8 cellular contexts compared by ENCODE assay signal in genomic region chr14:24080888-24081738, GRCh38. TPM values are rescaled to one million over a fixed set of nuclear protein-coding genes. Genes with fewer than 3 reads are reported as not detected.
DNase-seq lines count a peak whose midpoint lies in the region; ATAC-seq and TF ChIP-seq lines count a peak whose summit lies in the region.

No MANE protein-coding gene starts in this region.

- H3K9me2 ChIP-seq in PC-9 (ENCODE audit: insufficient read depth) = no peaks in the 10 kb centered on the region

- no peaks in the 10 kb centered on the region for H3K79me2 ChIP-seq in PC-9 (ENCODE audit: low read depth)

- H3K4me1 ChIP-seq in PC-9 (replicated peaks; ENCODE audit: insufficient read depth) (peaks cover 10% of the 10 kb centered on the region; the same call in 1 of the 2 replicates), testis (peaks cover 4% of the 10 kb centered on the region)

- peak overlapping the region; percentile 77 for H3K4me2 ChIP-seq in PC-9

- DNase-seq in COLO829 (ENCODE audit: low spot score) (peak; percentile 40), PC-9 (peak in 1 of 2 experiments; percentile 63), foreskin melanocyte (peak; percentile 18), nucleus accumbens (lab: John Stamatoyannopoulos, UW) (peak in 46 of 56 donors; percentile 12 to 85 (median 57)), testis (peak; percentile 69)
- DNase-seq in activated effector memory CD4-positive, alpha-beta T cell treated with Interleukin-2 at 50 U/mL for 16 hours = peak; percentile 66

- ATAC-seq in GM19397 (IDR thresholded peaks at IDR 0.05; ENCODE audit: unreplicated experiment) (peak; percentile 95), HG03520 (IDR thresholded peaks at IDR 0.05; ENCODE audit: unreplicated experiment) (peak; percentile 73)

- POLR2A ChIA-PET in PC-9 (lab: Charles Lee; ENCODE audit: unreplicated experiment) = interaction anchor here (0.6 kb wide), 1 partner anchor 161 kb away, joined by 3 read pairs; the partner anchor contains the start of gene TINF2

- no TSS peak for BruUV-seq in PC-9 (replicated peaks; lab: Mats Ljungman, UMichigan)

- intact Hi-C loops in PC-9 (cut with micrococcal nuclease; ENCODE audit: unreplicated experiment) = no loop called here
- intact Hi-C loops in testis (cut with DNase I; ENCODE audit: low total_unique reads) = no loop called here

- H2AFZ ChIP-seq in PC-9 = peak overlapping the region; percentile 68; the same call in 1 of the 2 replicates

- no peaks in the 10 kb centered on the region for H4K20me1 ChIP-seq in PC-9 (ENCODE audit: insufficient read depth)

- no peaks in the 10 kb centered on the region for H3F3A ChIP-seq in PC-9 (ENCODE audit: insufficient read depth, low read depth)

- CTCF ChIA-PET in PC-9 (lab: Charles Lee) = interaction anchor here (0.6 to 1.0 kb wide), 3 partner anchors 13 to 28 kb away, joined by 3 to 5 read pairs (median 3); no protein-coding TSS in a partner anchor

- H3K9me3 ChIP-seq in PC-9 (ENCODE audit: insufficient read depth, low read depth) (no peaks in the 10 kb centered on the region), testis (no peaks in the 10 kb centered on the region)

- WGBS in testis, 2 donors = 0 to 1% methylated on average over 5 to 63 of the region's 74 CpGs

- H3K27me3 ChIP-seq in PC-9 (ENCODE audit: insufficient read depth, low read depth) = no peaks in the 10 kb centered on the region
- H3K27me3 ChIP-seq in testis = no peaks in the 10 kb centered on the region

- H3K36me3 ChIP-seq in PC-9 (ENCODE audit: low read depth) = no peaks in the 10 kb centered on the region
- H3K36me3 ChIP-seq in testis (ENCODE audit: low read depth, missing control alignments) = no peaks in the 10 kb centered on the region

- H3K4me3 ChIP-seq in PC-9 (peak overlapping the region; percentile 68), testis (peak overlapping the region; percentile 56)

- H3K27ac ChIP-seq in PC-9 = no peak overlapping the region
- H3K27ac ChIP-seq in testis = peak overlapping the region in 1 of 2 donors; percentile 14

- TF ChIP-seq CTCF in PC-9 (conservative IDR thresholded peaks at IDR 0.05) = no peak
- TF ChIP-seq CTCF in testis (IDR thresholded peaks at IDR 0.05) = no peak

- no peak for TF ChIP-seq POLR2A in testis (IDR thresholded peaks at IDR 0.05)

RNA-seq across cellular contexts. Expression of gene CPNE6, which starts 9.8 kb away (rescaled TPM):
- total RNA-seq in PC-9 (2021) (not detected in 2 replicates), testis (under 1 TPM; 0.12 to 0.71 TPM)
- 5.7 TPM for polyA plus RNA-seq in testis (ENCODE audit: insufficient read depth, low read depth, low replicate concordance)

RNA-seq across cellular contexts. Expression of gene PCK2, which starts 13.0 kb away (rescaled TPM):
- total RNA-seq in PC-9 (2021) (77.4 and 113 TPM in 2 replicates), testis (10 to 100 TPM; 20.7 to 30.6 TPM)
- 43.6 TPM for polyA plus RNA-seq in testis (ENCODE audit: insufficient read depth, low read depth, low replicate concordance)

RNA-seq across cellular contexts. Expression of gene CARMIL3, which starts 29.3 kb away (rescaled TPM):
- total RNA-seq in PC-9 (2021) (not detected in 2 replicates), testis (1 to 10 TPM; 7.7 to 8.6 TPM)
- polyA plus RNA-seq in testis (ENCODE audit: insufficient read depth, low read depth, low replicate concordance) = 6.8 TPM

RNA-seq across cellular contexts. Expression of gene DCAF11, which starts 33.5 kb away (rescaled TPM):
- total RNA-seq in PC-9 (2021) (52.7 and 87.6 TPM in 2 replicates), testis (10 to 100 TPM; 67.6 to 68.0 TPM)
- 77.4 TPM for polyA plus RNA-seq in testis (ENCODE audit: insufficient read depth, low read depth, low replicate concordance)

RNA-seq across cellular contexts. Expression of gene NRL, which starts 33.6 kb away (rescaled TPM):
- total RNA-seq in PC-9 (2021) (1.2 and 2.3 TPM in 2 replicates), testis (1 to 10 TPM; 6.6 to 8.3 TPM)
- polyA plus RNA-seq in testis (ENCODE audit: insufficient read depth, low read depth, low replicate concordance) = 8.2 TPM
